Comparison of ENCODE assay signal across 14 cellular contexts in the genomic region with DNA sequence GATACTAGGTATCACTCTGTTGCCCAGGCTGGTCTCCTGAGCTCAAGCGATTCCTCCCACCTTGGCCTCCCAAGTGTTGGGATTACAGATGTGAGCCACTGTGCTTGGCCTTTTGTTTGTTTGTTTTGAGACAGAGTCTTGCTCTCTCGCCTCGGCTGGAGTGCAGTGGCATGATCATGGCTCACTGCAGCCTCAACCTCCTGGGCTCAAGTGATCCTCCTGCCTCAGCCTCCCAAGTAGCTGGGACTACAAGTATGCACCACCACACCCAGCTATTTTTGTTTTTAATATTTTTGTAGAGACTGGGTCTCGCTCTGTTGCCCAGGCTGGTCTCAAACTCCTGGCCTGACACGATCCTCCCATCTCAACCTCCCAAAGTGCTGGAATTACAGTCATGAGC. TPM values are rescaled to one million over a fixed set of nuclear protein-coding genes. Genes with fewer than 3 reads are reported as not detected.
"Had no signal": no experiment of that assay in that cellular context is flagged by ENCODE, and none has a peak within 500 bp of the region (broad histone marks: within the 10 kb centered on the region; RNA-seq: fewer than 3 reads in every experiment).

No MANE protein-coding gene starts in this region.

RNA-seq across cellular contexts. Expression of a gene that starts 7.6 kb away (rescaled TPM):
- total RNA-seq: stomach, subcutaneous adipose tissue, suprapubic skin, temporal lobe, thoracic aorta, thyroid gland, tibial nerve, transverse colon, upper lobe of left lung, upper lobe of right lung, ureter, urinary bladder, uterus, vagina had no signal
- polyA plus RNA-seq: stomach, urinary bladder had no signal

RNA-seq across cellular contexts. Expression of a gene that starts 21.7 kb away (rescaled TPM):
- total RNA-seq: vagina had no signal
